9 cellular contexts compared by ENCODE assay signal in the genomic region with DNA sequence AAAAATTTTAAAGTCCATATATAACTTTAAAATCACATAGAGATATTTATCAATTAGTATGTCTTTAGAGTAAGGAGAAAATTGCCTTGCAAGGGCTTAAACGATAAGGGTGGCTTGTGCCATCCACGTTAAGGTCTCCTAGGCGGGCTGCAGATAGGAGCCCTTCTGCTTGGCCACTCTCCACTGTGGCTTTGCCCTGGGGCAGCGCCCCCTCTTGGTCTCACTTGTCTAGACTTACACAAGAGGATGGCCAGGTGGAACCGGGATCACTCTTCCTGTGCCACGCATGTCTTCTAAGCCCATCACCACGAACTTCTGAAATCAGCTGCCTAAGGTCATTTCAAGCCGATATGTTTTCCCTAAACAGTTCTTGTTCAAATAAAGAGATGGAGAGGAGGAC.
DNase-seq lines count a peak whose midpoint lies in the region; ATAC-seq and TF ChIP-seq lines count a peak whose summit lies in the region.
"Had no signal": no experiment of that assay in that cellular context is flagged by ENCODE, and none has a peak within 500 bp of the region (broad histone marks: within the 10 kb centered on the region; RNA-seq: fewer than 3 reads in every experiment).

No MANE protein-coding gene starts in this region.

- H3K27me3 ChIP-seq in NT2/D1 (ENCODE audit: insufficient read depth, insufficient read length): no peaks in the 10 kb centered on the region

- TF ChIP-seq CTCF in choroid plexus epithelial cell (conservative IDR thresholded peaks at IDR 0.05; ENCODE audit: low read depth, low read length): peak; percentile 68

- no peaks in the 10 kb centered on the region for H3K9me3 ChIP-seq in NT2/D1 (ENCODE audit: insufficient read depth, low read length)

- H3K9ac ChIP-seq in NT2/D1 (ENCODE audit: insufficient read length, low read depth): no peak overlapping the region

- H3K4me1 ChIP-seq in NT2/D1 (ENCODE audit: insufficient read depth, insufficient read length): peaks cover 15% of the 10 kb centered on the region

- peaks cover 62% of the 10 kb centered on the region for H3K36me3 ChIP-seq in NT2/D1 (ENCODE audit: insufficient read depth, insufficient read length, low read length)

- H3K4me3 ChIP-seq in NT2/D1 (ENCODE audit: insufficient read length, low read depth) (no peak overlapping the region), choroid plexus epithelial cell (ENCODE audit: low read depth, low read length) (no peak overlapping the region)
- H3K4me3 ChIP-seq: SK-N-MC had no signal

- DNase-seq in activated naive CD4-positive, alpha-beta T cell treated with Interleukin-2 at 50 U/mL for 16 hours: peak; percentile 39
- no peak for DNase-seq in activated naive CD4-positive, alpha-beta T cell treated with anti-CD3 and anti-CD28 coated beads, Interleukin-2, amount 50 U/mL, for 16 hours
- DNase-seq in NT2/D1 (ENCODE audit: low read depth, low spot score): peak; percentile 56
- peak; percentile 49 for DNase-seq in choroid plexus epithelial cell (ENCODE audit: low read depth)
- DNase-seq in stimulated activated CD8-positive, alpha-beta memory T cell treated with anti-CD3 and anti-CD28 coated beads, Interleukin-4, amount 100 ng/mL, for 48 hours: peak; percentile 68
- DNase-seq in anterior cingulate cortex (lab: John Stamatoyannopoulos, UW): no peak
- DNase-seq in effector CD4-positive, alpha-beta T cell: no peak

- no peak for ATAC-seq in HG03460 (IDR thresholded peaks at IDR 0.05; ENCODE audit: unreplicated experiment)

Comparison
In these comparisons a context has a peak if more than half of its experiments do, and no peak if none do; other contexts are left out.
1. DNase-seq: peak in activated naive CD4-positive, alpha-beta T cell treated with Interleukin-2 at 50 U/mL for 16 hours (single experiment), NT2/D1 (single experiment), choroid plexus epithelial cell (single experiment) and stimulated activated CD8-positive, alpha-beta memory T cell treated with anti-CD3 and anti-CD28 coated beads, Interleukin-4, amount 100 ng/mL, for 48 hours (single experiment); none in activated naive CD4-positive, alpha-beta T cell treated with anti-CD3 and anti-CD28 coated beads, Interleukin-2, amount 50 U/mL, for 16 hours (single experiment), anterior cingulate cortex (0 of 58) and effector CD4-positive, alpha-beta T cell (single experiment).